In the genomic region with DNA sequence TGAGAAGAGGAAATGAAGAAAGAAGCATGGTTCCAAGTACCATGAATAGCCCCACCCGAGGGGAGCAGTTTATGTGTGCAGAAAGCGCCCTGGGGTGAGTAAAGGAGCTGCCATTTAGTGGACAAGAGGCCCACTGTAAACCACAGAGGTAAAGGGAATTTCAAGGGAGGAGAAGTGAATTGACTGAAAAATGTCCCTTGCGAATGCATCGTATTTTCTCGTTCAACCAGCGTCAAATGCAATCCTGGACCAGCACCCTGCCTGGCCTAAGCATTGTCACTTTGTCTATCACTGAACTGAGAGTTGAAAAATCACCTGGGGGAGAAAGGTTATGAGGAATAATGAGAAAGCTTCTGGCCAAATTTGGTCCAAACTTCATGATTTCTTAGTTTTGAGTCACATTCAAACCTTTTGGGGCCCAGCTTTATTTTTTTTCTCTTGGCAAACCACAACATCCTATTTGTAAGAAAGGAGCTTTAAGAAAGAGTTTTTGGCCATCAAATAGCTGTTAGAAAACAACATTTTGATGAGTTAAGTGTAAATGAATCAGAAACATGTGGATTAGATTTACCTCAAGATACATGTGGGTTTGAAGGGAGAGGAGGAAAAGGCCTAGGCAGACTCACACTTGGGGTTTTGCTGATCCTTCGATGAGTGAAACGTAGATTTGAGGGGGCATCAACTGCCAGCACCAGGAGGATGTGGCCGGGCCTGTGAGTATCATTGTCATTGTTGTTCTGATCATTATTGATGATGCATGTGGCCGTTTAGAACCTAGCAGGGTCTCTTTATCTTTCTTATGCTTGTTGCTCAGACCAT, we compare ENCODE assay signal across 12 cellular contexts.
A peak's percentile ranks its signal among the peaks of the same experiment; 100 is the strongest.
DNase-seq lines count a peak whose midpoint lies in the region; ATAC-seq lines count a peak whose summit lies in the region.
"Had no signal": no experiment of that assay in that cellular context is flagged by ENCODE, and none has a peak within 500 bp of the region (broad histone marks: within the 10 kb centered on the region; RNA-seq: fewer than 3 reads in every experiment).

No MANE protein-coding gene starts in this region.

- H3K27me3 Mint-ChIP-seq in activated CD8-positive, alpha-beta memory T cell treated with anti-CD3 and anti-CD28 coated beads, Interleukin-2, amount 10 ng/mL, durations not matched to agents 7 days and 5 days = no peaks in the 10 kb centered on the region
- no peaks in the 10 kb centered on the region for H3K27me3 Mint-ChIP-seq in activated naive CD4-positive, alpha-beta T cell treated with anti-CD3 and anti-CD28 coated beads, Interleukin-2, amount 10 ng/mL, durations not matched to agents 7 days and 5 days

- intact Hi-C loops in right cardiac atrium (cut with DNase I) = no loop called here

- ATAC-seq in activated CD8-positive, alpha-beta memory T cell treated with anti-CD3 and anti-CD28 coated beads, Interleukin-2, amount 10 ng/mL, durations not matched to agents 7 days and 5 days = peak; percentile 83
- ATAC-seq in HG03039 (IDR thresholded peaks at IDR 0.05; ENCODE audit: unreplicated experiment) (peak; percentile 62), right cardiac atrium (no peak)
- peak; percentile 97 for ATAC-seq in stimulated activated effector memory CD8-positive, alpha-beta T cell treated with anti-CD3 and anti-CD28 coated beads, Interleukin-12 subunit alpha, Interleukin-12 subunit beta, amount 100 ng/mL, for 72 hours
- ATAC-seq: WTC11 had no signal

- no peak overlapping the region for H3K4me3 ChIP-seq in right cardiac atrium (ENCODE audit: low read length)
- no peak overlapping the region for H3K4me3 ChIP-seq in trophoblast cell (ENCODE audit: low read depth, low read length)
- H3K4me3 ChIP-seq: thoracic aorta had no signal

- H3K4me2 ChIP-seq in trophoblast cell (ENCODE audit: low read length) = no peak overlapping the region

- no peaks in the 10 kb centered on the region for H3K79me1 ChIP-seq in trophoblast cell (ENCODE audit: low read length)

- H3K9ac ChIP-seq in trophoblast cell (ENCODE audit: low read length) = no peak overlapping the region

- no peak overlapping the region for H2BK5ac ChIP-seq in trophoblast cell (ENCODE audit: low read depth, low read length, poor library complexity)

- no peak overlapping the region for H3K14ac ChIP-seq in trophoblast cell (ENCODE audit: low read length)

- peak; percentile 86 for DNase-seq in activated CD8-positive, alpha-beta memory T cell treated with anti-CD3 and anti-CD28 coated beads, Interleukin-2, amount 10 ng/mL, durations not matched to agents 7 days and 5 days
- no peak for DNase-seq in activated CD8-positive, alpha-beta memory T cell treated with anti-CD3 and anti-CD28 coated beads, Interleukin-2, amount 50 U/mL, for 4 hours
- peak; percentile 34 for DNase-seq in activated naive CD4-positive, alpha-beta T cell treated with anti-CD3 and anti-CD28 coated beads, Interleukin-2, amount 10 ng/mL, durations not matched to agents 7 days and 5 days
- peak; percentile 33 to 83 for DNase-seq in stimulated activated effector memory CD8-positive, alpha-beta T cell treated with anti-CD3 and anti-CD28 coated beads, Interleukin-12 subunit alpha, Interleukin-12 subunit beta, amount 100 ng/mL, for 72 hours (ENCODE audit: low spot score in 2 of 2)
- no peak for DNase-seq in right cardiac atrium
- no peak for DNase-seq in trophoblast cell
- no peak for DNase-seq in NCI-H2196 (lab: John Stamatoyannopoulos, UW; ENCODE audit: unreplicated experiment)
- DNase-seq: immature natural killer cell, NCI-H187 treated with DMSO at 0.1 percent for 48 hours had no signal

- H3K79me2 ChIP-seq in trophoblast cell (ENCODE audit: control insufficient read depth, insufficient read depth, low read length, poor library complexity) = no peaks in the 10 kb centered on the region

- CTCF ChIA-PET in activated CD8-positive, alpha-beta memory T cell treated with anti-CD3 and anti-CD28 coated beads, Interleukin-2, amount 10 ng/mL, durations not matched to agents 7 days and 5 days (lab: Charles Lee) = interaction anchor here (0.7 to 1.6 kb wide), 8 partner anchors 9 to 1146 kb away, joined by 3 to 4 read pairs (median 3); no protein-coding TSS in a partner anchor
- CTCF ChIA-PET in activated naive CD4-positive, alpha-beta T cell treated with anti-CD3 and anti-CD28 coated beads, Interleukin-2, amount 10 ng/mL, durations not matched to agents 7 days and 5 days (lab: Charles Lee) = interaction anchor here (0.7 to 1.5 kb wide), 2 partner anchors 12 to 21 kb away, joined by 3 read pairs; no protein-coding TSS in a partner anchor

- H2BK120ac ChIP-seq in trophoblast cell (ENCODE audit: insufficient read depth, low read length, poor library complexity) = no peak overlapping the region

- H3K4me1 Mint-ChIP-seq in activated CD8-positive, alpha-beta memory T cell treated with anti-CD3 and anti-CD28 coated beads, Interleukin-2, amount 10 ng/mL, durations not matched to agents 7 days and 5 days = peaks cover 27% of the 10 kb centered on the region
- peaks cover 14% of the 10 kb centered on the region for H3K4me1 Mint-ChIP-seq in activated naive CD4-positive, alpha-beta T cell treated with anti-CD3 and anti-CD28 coated beads, Interleukin-2, amount 10 ng/mL, durations not matched to agents 7 days and 5 days
- H3K4me1 Mint-ChIP-seq in stimulated activated effector memory CD8-positive, alpha-beta T cell treated with anti-CD3 and anti-CD28 coated beads, Interleukin-12 subunit alpha, Interleukin-12 subunit beta, amount 100 ng/mL, for 72 hours = peaks cover 26% of the 10 kb centered on the region
- H3K4me1 Mint-ChIP-seq: immature natural killer cell, WTC11 had no signal

- H3K36me3 ChIP-seq in trophoblast cell (ENCODE audit: control insufficient read depth in 1 of 2, insufficient read depth in 2 of 2, low read length in 2 of 2) = no peaks in the 10 kb centered on the region
- H3K36me3 ChIP-seq: thoracic aorta had no signal

- no peak overlapping the region for H3K4ac ChIP-seq in trophoblast cell (ENCODE audit: low read depth, low read length)

- H3K27ac ChIP-seq in right cardiac atrium (ENCODE audit: low read length) (no peak overlapping the region), trophoblast cell (ENCODE audit: low read depth, low read length) (no peak overlapping the region)
- H3K27ac ChIP-seq: thoracic aorta had no signal

- no peak overlapping the region for H4K8ac ChIP-seq in trophoblast cell (ENCODE audit: low read depth, low read length)

- H3K18ac ChIP-seq in trophoblast cell (ENCODE audit: low read length) = no peak overlapping the region

- H3K4me1 ChIP-seq in right cardiac atrium (ENCODE audit: control insufficient read depth, insufficient read depth, low read length) (no peaks in the 10 kb centered on the region), trophoblast cell (ENCODE audit: control insufficient read depth in 1 of 2, insufficient read depth in 2 of 2, low read length in 2 of 2) (no peaks in the 10 kb centered on the region)

- H2AFZ ChIP-seq in trophoblast cell (ENCODE audit: insufficient read depth, low read length, poor library complexity) = no peak overlapping the region

- 56% methylated on average over 10 of the region's 10 CpGs for WGBS in right cardiac atrium
- no CpG with 5 or more reads among the region's 10 CpGs for WGBS in trophoblast cell (ENCODE audit: extremely low coverage, insufficient coverage, insufficient read length)

- no peak overlapping the region for H4K12ac ChIP-seq in trophoblast cell (ENCODE audit: low read depth, low read length)

- no peaks in the 10 kb centered on the region for H3K9me3 Mint-ChIP-seq in activated CD8-positive, alpha-beta memory T cell treated with anti-CD3 and anti-CD28 coated beads, Interleukin-2, amount 10 ng/mL, durations not matched to agents 7 days and 5 days (ENCODE audit: low read depth)
- no peaks in the 10 kb centered on the region for H3K9me3 Mint-ChIP-seq in activated naive CD4-positive, alpha-beta T cell treated with anti-CD3 and anti-CD28 coated beads, Interleukin-2, amount 10 ng/mL, durations not matched to agents 7 days and 5 days
- H3K9me3 Mint-ChIP-seq in stimulated activated effector memory CD8-positive, alpha-beta T cell treated with anti-CD3 and anti-CD28 coated beads, Interleukin-12 subunit alpha, Interleukin-12 subunit beta, amount 100 ng/mL, for 72 hours = no peaks in the 10 kb centered on the region
- H3K9me3 Mint-ChIP-seq: immature natural killer cell had no signal

- H2BK12ac ChIP-seq in trophoblast cell (ENCODE audit: low read length) = no peak overlapping the region

- no peak overlapping the region for H3K23ac ChIP-seq in trophoblast cell (ENCODE audit: low read length)

- H3K36me3 Mint-ChIP-seq in activated CD8-positive, alpha-beta memory T cell treated with anti-CD3 and anti-CD28 coated beads, Interleukin-2, amount 10 ng/mL, durations not matched to agents 7 days and 5 days = peaks cover 17% of the 10 kb centered on the region
- H3K36me3 Mint-ChIP-seq in activated naive CD4-positive, alpha-beta T cell treated with anti-CD3 and anti-CD28 coated beads, Interleukin-2, amount 10 ng/mL, durations not matched to agents 7 days and 5 days = no peaks in the 10 kb centered on the region
- H3K36me3 Mint-ChIP-seq in stimulated activated effector memory CD8-positive, alpha-beta T cell treated with anti-CD3 and anti-CD28 coated beads, Interleukin-12 subunit alpha, Interleukin-12 subunit beta, amount 100 ng/mL, for 72 hours = peaks cover 6% of the 10 kb centered on the region
- H3K36me3 Mint-ChIP-seq: immature natural killer cell, WTC11 had no signal

- no peak overlapping the region for H4K91ac ChIP-seq in trophoblast cell (ENCODE audit: low read depth, low read length)

- H3K9me3 ChIP-seq in right cardiac atrium (ENCODE audit: control insufficient read depth, low read length) (no peaks in the 10 kb centered on the region), trophoblast cell (ENCODE audit: insufficient read depth, low read depth, low read length) (peaks cover 1% of the 10 kb centered on the region)
- H3K9me3 ChIP-seq: thoracic aorta had no signal

- no peaks in the 10 kb centered on the region for H3K27me3 ChIP-seq in right cardiac atrium (ENCODE audit: control insufficient read depth, insufficient read depth)
- no peaks in the 10 kb centered on the region for H3K27me3 ChIP-seq in trophoblast cell (ENCODE audit: insufficient read depth, low read length)

- H3K4me3 Mint-ChIP-seq in activated CD8-positive, alpha-beta memory T cell treated with anti-CD3 and anti-CD28 coated beads, Interleukin-2, amount 10 ng/mL, durations not matched to agents 7 days and 5 days = no peak overlapping the region
- no peak overlapping the region for H3K4me3 Mint-ChIP-seq in activated naive CD4-positive, alpha-beta T cell treated with anti-CD3 and anti-CD28 coated beads, Interleukin-2, amount 10 ng/mL, durations not matched to agents 7 days and 5 days
- peak overlapping the region; percentile 12 for H3K4me3 Mint-ChIP-seq in stimulated activated effector memory CD8-positive, alpha-beta T cell treated with anti-CD3 and anti-CD28 coated beads, Interleukin-12 subunit alpha, Interleukin-12 subunit beta, amount 100 ng/mL, for 72 hours
- H3K4me3 Mint-ChIP-seq: immature natural killer cell, WTC11 had no signal

- peak overlapping the region; percentile 80 for H3K27ac Mint-ChIP-seq in activated CD8-positive, alpha-beta memory T cell treated with anti-CD3 and anti-CD28 coated beads, Interleukin-2, amount 10 ng/mL, durations not matched to agents 7 days and 5 days
- peak overlapping the region; percentile 20 for H3K27ac Mint-ChIP-seq in activated naive CD4-positive, alpha-beta T cell treated with anti-CD3 and anti-CD28 coated beads, Interleukin-2, amount 10 ng/mL, durations not matched to agents 7 days and 5 days
- H3K27ac Mint-ChIP-seq in stimulated activated effector memory CD8-positive, alpha-beta T cell treated with anti-CD3 and anti-CD28 coated beads, Interleukin-12 subunit alpha, Interleukin-12 subunit beta, amount 100 ng/mL, for 72 hours = peak overlapping the region; percentile 68
- H3K27ac Mint-ChIP-seq: immature natural killer cell, WTC11 had no signal

- H2AK5ac ChIP-seq in trophoblast cell (ENCODE audit: low read length) = no peak overlapping the region

Comparison
In these comparisons a context has a peak if more than half of its experiments do, and no peak if none do; other contexts are left out.
1. DNase-seq: peak in activated CD8-positive, alpha-beta memory T cell treated with anti-CD3 and anti-CD28 coated beads, Interleukin-2, amount 10 ng/mL, durations not matched to agents 7 days and 5 days (single experiment), activated naive CD4-positive, alpha-beta T cell treated with anti-CD3 and anti-CD28 coated beads, Interleukin-2, amount 10 ng/mL, durations not matched to agents 7 days and 5 days (single experiment) and stimulated activated effector memory CD8-positive, alpha-beta T cell treated with anti-CD3 and anti-CD28 coated beads, Interleukin-12 subunit alpha, Interleukin-12 subunit beta, amount 100 ng/mL, for 72 hours (2 of 2); none in activated CD8-positive, alpha-beta memory T cell treated with anti-CD3 and anti-CD28 coated beads, Interleukin-2, amount 50 U/mL, for 4 hours (single experiment), right cardiac atrium (0 of 3), trophoblast cell (0 of 2) and NCI-H2196 (single experiment).
2. ATAC-seq: peak in activated CD8-positive, alpha-beta memory T cell treated with anti-CD3 and anti-CD28 coated beads, Interleukin-2, amount 10 ng/mL, durations not matched to agents 7 days and 5 days (single experiment), HG03039 (single experiment) and stimulated activated effector memory CD8-positive, alpha-beta T cell treated with anti-CD3 and anti-CD28 coated beads, Interleukin-12 subunit alpha, Interleukin-12 subunit beta, amount 100 ng/mL, for 72 hours (single experiment); none in right cardiac atrium (0 of 2).
3. H3K27ac Mint-ChIP-seq: peak in every context shown above with its lines; median percentile 80 in activated CD8-positive, alpha-beta memory T cell treated with anti-CD3 and anti-CD28 coated beads, Interleukin-2, amount 10 ng/mL, durations not matched to agents 7 days and 5 days; 68 in stimulated activated effector memory CD8-positive, alpha-beta T cell treated with anti-CD3 and anti-CD28 coated beads, Interleukin-12 subunit alpha, Interleukin-12 subunit beta, amount 100 ng/mL, for 72 hours; 20 in activated naive CD4-positive, alpha-beta T cell treated with anti-CD3 and anti-CD28 coated beads, Interleukin-2, amount 10 ng/mL, durations not matched to agents 7 days and 5 days.